In genomic region chr9:27394154-27394825, GRCh38 we compare ENCODE assay signal across 13 cellular contexts.
DNase-seq lines count a peak whose midpoint lies in the region; ATAC-seq and TF ChIP-seq lines count a peak whose summit lies in the region.
"Had no signal": no experiment of that assay in that cellular context is flagged by ENCODE, and none has a peak within 500 bp of the region (broad histone marks: within the 10 kb centered on the region; RNA-seq: fewer than 3 reads in every experiment).

No MANE protein-coding gene starts in this region.

- peaks cover 5% of the 10 kb centered on the region for H3K27me3 Mint-ChIP-seq in chondrocyte (ENCODE audit: low read depth)

- no peaks in the 10 kb centered on the region for H3K9me3 ChIP-seq in sigmoid colon
- H3K9me3 ChIP-seq: BE2C, ovary had no signal

- ATAC-seq in GM18858 (IDR thresholded peaks at IDR 0.05; ENCODE audit: unreplicated experiment) (no peak), GM18867 (IDR thresholded peaks at IDR 0.05; ENCODE audit: unreplicated experiment) (no peak), HG02884 (IDR thresholded peaks at IDR 0.05; ENCODE audit: unreplicated experiment) (no peak)
- ATAC-seq: activated CD8-positive, alpha-beta memory T cell treated with anti-CD3 and anti-CD28 coated beads, Interleukin-2, amount 10 ng/mL, durations not matched to agents 7 days and 5 days; K562 had no signal

- no peaks in the 10 kb centered on the region for H3K36me3 ChIP-seq in sigmoid colon
- H3K36me3 ChIP-seq: BE2C, ovary had no signal

- no peak overlapping the region for H3K4me3 Mint-ChIP-seq in chondrocyte (ENCODE audit: unreplicated experiment)
- H3K4me3 Mint-ChIP-seq: activated CD8-positive, alpha-beta memory T cell treated with anti-CD3 and anti-CD28 coated beads, Interleukin-2, amount 10 ng/mL, durations not matched to agents 7 days and 5 days; T-helper 2 cell treated with Interferon-gamma antibody and Interleukin-4, amounts not matched to agents 5 μg/mL and 100 μg/mL, for 36 hours had no signal

- H3K4me1 Mint-ChIP-seq in chondrocyte (ENCODE audit: low read depth), result peaks cover 35% of the 10 kb centered on the region
- H3K4me1 Mint-ChIP-seq: activated CD8-positive, alpha-beta memory T cell treated with anti-CD3 and anti-CD28 coated beads, Interleukin-2, amount 10 ng/mL, durations not matched to agents 7 days and 5 days had no signal

- peak overlapping the region; percentile 32 for H3K27ac Mint-ChIP-seq in chondrocyte (ENCODE audit: unreplicated experiment)
- H3K27ac Mint-ChIP-seq: activated CD8-positive, alpha-beta memory T cell treated with anti-CD3 and anti-CD28 coated beads, Interleukin-2, amount 10 ng/mL, durations not matched to agents 7 days and 5 days; T-helper 2 cell treated with Interferon-gamma antibody and Interleukin-4, amounts not matched to agents 5 μg/mL and 100 μg/mL, for 36 hours had no signal

- intact Hi-C loops in sigmoid colon (cut with DNase I) (loop anchor here (5.0 kb wide), 1 partner anchor 133 kb away; the partner anchor contains the start of gene MOB3B), posterior cingulate gyrus (cut with DNase I) (loop anchor here (5.0 kb wide), 1 partner anchor 37 kb away; no protein-coding TSS in a partner anchor)

- no peak for TF ChIP-seq POLR2A in sigmoid colon (IDR thresholded peaks at IDR 0.05)

- peaks cover 3% of the 10 kb centered on the region for H3K9me3 Mint-ChIP-seq in chondrocyte (ENCODE audit: low read depth)
- H3K9me3 Mint-ChIP-seq: T-helper 2 cell treated with Interferon-gamma antibody and Interleukin-4, amounts not matched to agents 5 μg/mL and 100 μg/mL, for 36 hours had no signal

- H3K4me1 ChIP-seq in sigmoid colon, result peaks cover 0 to 27% (median 24%) of the 10 kb centered on the region in 4 donors
- H3K4me1 ChIP-seq: BE2C had no signal

- DNase-seq in EH (ENCODE audit: low read depth) (peak; percentile 11), chondrocyte (ENCODE audit: low spot score) (no peak), left kidney (ENCODE audit: low read depth, low spot score) (peak; percentile 85), sigmoid colon (no peak), posterior cingulate gyrus (no peak)
- DNase-seq: activated CD8-positive, alpha-beta memory T cell treated with anti-CD3 and anti-CD28 coated beads, Interleukin-2, amount 10 ng/mL, durations not matched to agents 7 days and 5 days; BE2C; ovary had no signal

- TF ChIP-seq EP300 in sigmoid colon (IDR thresholded peaks at IDR 0.05), result no peak

- 24 to 56% methylated on average over 4 of the region's 4 CpGs for WGBS in sigmoid colon, 2 donors

- H3K27me3 ChIP-seq in sigmoid colon, result no peaks in the 10 kb centered on the region
- H3K27me3 ChIP-seq: BE2C, ovary had no signal

- H3K36me3 Mint-ChIP-seq in chondrocyte (ENCODE audit: low read depth), result no peaks in the 10 kb centered on the region
- H3K36me3 Mint-ChIP-seq: activated CD8-positive, alpha-beta memory T cell treated with anti-CD3 and anti-CD28 coated beads, Interleukin-2, amount 10 ng/mL, durations not matched to agents 7 days and 5 days had no signal

- H3K27ac ChIP-seq in sigmoid colon, result peak overlapping the region; percentile 11 to 44 (median 20)

- TF ChIP-seq CTCF in chondrocyte (IDR thresholded peaks at IDR 0.05), result no peak
- TF ChIP-seq CTCF in sigmoid colon (IDR thresholded peaks at IDR 0.05), result no peak

- H3K4me3 ChIP-seq in sigmoid colon, result no peak overlapping the region
- H3K4me3 ChIP-seq: K562, ovary had no signal

Comparison
In these comparisons a context has a peak if more than half of its experiments do, and no peak if none do; other contexts are left out.
1. DNase-seq: peak in EH (single experiment) and left kidney (single experiment); none in chondrocyte (single experiment), sigmoid colon (single experiment) and posterior cingulate gyrus (0 of 10).